In the genomic region with DNA sequence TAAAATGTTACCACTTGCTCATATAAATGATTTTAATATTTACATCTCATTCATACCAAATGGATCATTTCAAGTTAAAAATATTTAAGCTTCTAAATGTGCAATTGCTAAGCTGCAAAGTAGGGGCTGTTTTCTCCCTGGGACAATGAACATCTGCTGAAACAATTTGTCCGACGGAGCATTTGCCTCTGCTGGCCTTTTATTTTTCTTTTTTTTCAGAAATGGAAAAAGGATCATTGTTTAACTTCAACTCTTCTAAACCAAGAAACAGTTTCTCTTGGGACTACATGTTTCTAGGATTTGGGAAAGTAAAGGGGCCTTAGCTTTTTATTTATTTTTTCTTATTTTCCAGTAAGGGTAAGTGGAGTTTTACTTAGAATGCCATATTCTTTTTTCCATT, we compare ENCODE assay signal across 1 cellular context.
TF ChIP-seq lines count a peak whose summit lies in the region.

No MANE protein-coding gene starts in this region.

TF ChIP-seq in HCT116, 20 proteins besides CTCF, POLR2A, EP300 and RAD21 (continued from another document):
- TF ChIP-seq, protein P1, sequence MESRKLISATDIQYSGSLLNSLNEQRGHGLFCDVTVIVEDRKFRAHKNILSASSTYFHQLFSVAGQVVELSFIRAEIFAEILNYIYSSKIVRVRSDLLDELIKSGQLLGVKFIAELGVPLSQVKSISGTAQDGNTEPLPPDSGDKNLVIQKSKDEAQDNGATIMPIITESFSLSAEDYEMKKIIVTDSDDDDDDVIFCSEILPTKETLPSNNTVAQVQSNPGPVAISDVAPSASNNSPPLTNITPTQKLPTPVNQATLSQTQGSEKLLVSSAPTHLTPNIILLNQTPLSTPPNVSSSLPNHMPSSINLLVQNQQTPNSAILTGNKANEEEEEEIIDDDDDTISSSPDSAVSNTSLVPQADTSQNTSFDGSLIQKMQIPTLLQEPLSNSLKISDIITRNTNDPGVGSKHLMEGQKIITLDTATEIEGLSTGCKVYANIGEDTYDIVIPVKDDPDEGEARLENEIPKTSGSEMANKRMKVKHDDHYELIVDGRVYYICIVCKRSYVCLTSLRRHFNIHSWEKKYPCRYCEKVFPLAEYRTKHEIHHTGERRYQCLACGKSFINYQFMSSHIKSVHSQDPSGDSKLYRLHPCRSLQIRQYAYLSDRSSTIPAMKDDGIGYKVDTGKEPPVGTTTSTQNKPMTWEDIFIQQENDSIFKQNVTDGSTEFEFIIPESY (IDR thresholded peaks at IDR 0.05; ENCODE audit: extremely low read depth, insufficient replicate concordance, low read length), result no peak
- TF ChIP-seq EZH2 (IDR thresholded peaks at IDR 0.05) (no peak), SRF (IDR thresholded peaks at IDR 0.05; ENCODE audit: low read depth) (no peak)
- TF ChIP-seq, protein P2, sequence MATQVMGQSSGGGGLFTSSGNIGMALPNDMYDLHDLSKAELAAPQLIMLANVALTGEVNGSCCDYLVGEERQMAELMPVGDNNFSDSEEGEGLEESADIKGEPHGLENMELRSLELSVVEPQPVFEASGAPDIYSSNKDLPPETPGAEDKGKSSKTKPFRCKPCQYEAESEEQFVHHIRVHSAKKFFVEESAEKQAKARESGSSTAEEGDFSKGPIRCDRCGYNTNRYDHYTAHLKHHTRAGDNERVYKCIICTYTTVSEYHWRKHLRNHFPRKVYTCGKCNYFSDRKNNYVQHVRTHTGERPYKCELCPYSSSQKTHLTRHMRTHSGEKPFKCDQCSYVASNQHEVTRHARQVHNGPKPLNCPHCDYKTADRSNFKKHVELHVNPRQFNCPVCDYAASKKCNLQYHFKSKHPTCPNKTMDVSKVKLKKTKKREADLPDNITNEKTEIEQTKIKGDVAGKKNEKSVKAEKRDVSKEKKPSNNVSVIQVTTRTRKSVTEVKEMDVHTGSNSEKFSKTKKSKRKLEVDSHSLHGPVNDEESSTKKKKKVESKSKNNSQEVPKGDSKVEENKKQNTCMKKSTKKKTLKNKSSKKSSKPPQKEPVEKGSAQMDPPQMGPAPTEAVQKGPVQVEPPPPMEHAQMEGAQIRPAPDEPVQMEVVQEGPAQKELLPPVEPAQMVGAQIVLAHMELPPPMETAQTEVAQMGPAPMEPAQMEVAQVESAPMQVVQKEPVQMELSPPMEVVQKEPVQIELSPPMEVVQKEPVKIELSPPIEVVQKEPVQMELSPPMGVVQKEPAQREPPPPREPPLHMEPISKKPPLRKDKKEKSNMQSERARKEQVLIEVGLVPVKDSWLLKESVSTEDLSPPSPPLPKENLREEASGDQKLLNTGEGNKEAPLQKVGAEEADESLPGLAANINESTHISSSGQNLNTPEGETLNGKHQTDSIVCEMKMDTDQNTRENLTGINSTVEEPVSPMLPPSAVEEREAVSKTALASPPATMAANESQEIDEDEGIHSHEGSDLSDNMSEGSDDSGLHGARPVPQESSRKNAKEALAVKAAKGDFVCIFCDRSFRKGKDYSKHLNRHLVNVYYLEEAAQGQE (IDR thresholded peaks at IDR 0.05; ENCODE audit: low read depth), result no peak
